ENCODE assay signal across 8 cellular contexts in genomic region chr2:102736607-102737409, GRCh38. TPM values are rescaled to one million over a fixed set of nuclear protein-coding genes. Genes with fewer than 3 reads are reported as not detected.
DNase-seq lines count a peak whose midpoint lies in the region; ATAC-seq and TF ChIP-seq lines count a peak whose summit lies in the region.

No MANE protein-coding gene starts in this region.

- DNase-seq in DND-41 (peak; percentile 82), RWPE1 (ENCODE audit: low spot score) (peak; percentile 80), foreskin melanocyte (peak; percentile 46)
- peak; percentile 95 for DNase-seq in activated effector memory CD4-positive, alpha-beta T cell treated with anti-CD3 and anti-CD28 coated beads, Interleukin-2, amount 50 U/mL, for 16 hours

- POLR2A ChIA-PET in RWPE1 (lab: Yijun Ruan, JAX; ENCODE audit: low non-redundant PET): interaction anchor here (0.5 to 0.6 kb wide), 2 partner anchors 62 to 1924 kb away, joined by 4 read pairs; no protein-coding TSS in a partner anchor

- peak overlapping the region; percentile 61 for H3K9ac ChIP-seq in DND-41 (ENCODE audit: low read depth, low read length)
- peak overlapping the region; percentile 73 for H3K9ac ChIP-seq in HUES64 (ENCODE audit: low read depth, low read length)
- H3K9ac ChIP-seq in subcutaneous abdominal adipose tissue (ENCODE audit: low read length in 5 of 5): peak overlapping the region; percentile 50 to 95 (median 87)

- WGBS in HUES64: under 1% methylated on average over 41 of the region's 41 CpGs

- H3K4me3 ChIP-seq in DND-41 (ENCODE audit: low read depth in 1 of 2, low read length in 2 of 2): peak overlapping the region; percentile 43 to 82
- H3K4me3 ChIP-seq in HUES64 (ENCODE audit: low read length): peak overlapping the region; percentile 85
- peak overlapping the region; percentile 89 for H3K4me3 ChIP-seq in neuron (ENCODE audit: low read length)
- H3K4me3 ChIP-seq in subcutaneous abdominal adipose tissue (ENCODE audit: low read depth in 1 of 5, low read length in 5 of 5): peak overlapping the region; percentile 90 to 99 (median 93)

- peaks cover 4% of the 10 kb centered on the region; the same call in 1 of the 2 replicates for H4K20me1 ChIP-seq in DND-41 (ENCODE audit: insufficient read depth, low read length)

- H3K4me2 ChIP-seq in DND-41 (ENCODE audit: insufficient read depth, low read length): peak overlapping the region; percentile 78

- H3K9me3 ChIP-seq in DND-41 (ENCODE audit: insufficient read depth, low read length, severe bottlenecking): no peaks in the 10 kb centered on the region
- H3K9me3 ChIP-seq in HUES64 (ENCODE audit: insufficient read depth, low read depth, low read length): no peaks in the 10 kb centered on the region
- H3K9me3 ChIP-seq in neuron (ENCODE audit: low read length): no peaks in the 10 kb centered on the region
- H3K9me3 ChIP-seq in subcutaneous abdominal adipose tissue (ENCODE audit: control insufficient read depth in 5 of 5, low read length in 5 of 5): no peaks in the 10 kb centered on the region

- H3K36me3 ChIP-seq in DND-41 (ENCODE audit: insufficient read depth, low read length) (peaks cover 4% of the 10 kb centered on the region), HUES64 (ENCODE audit: insufficient read depth, low read length) (peaks cover 8% of the 10 kb centered on the region), neuron (ENCODE audit: insufficient read depth, low read length) (peaks cover 1% of the 10 kb centered on the region), subcutaneous abdominal adipose tissue (ENCODE audit: control insufficient read depth in 5 of 5, insufficient read depth in 5 of 5, low read length in 5 of 5) (peaks cover under 1 to 2% (median 2%) of the 10 kb centered on the region in 5 donors)

- H2AFZ ChIP-seq in DND-41 (ENCODE audit: low read depth, low read length) (peak overlapping the region; percentile 85), neuron (ENCODE audit: low read depth, low read length) (peak overlapping the region; percentile 95)

- CTCF ChIA-PET in RWPE1 (lab: Yijun Ruan, JAX): interaction anchor here (0.6 to 0.8 kb wide), 4 partner anchors 12 to 121 kb away, joined by 3 to 6 read pairs (median 4); no protein-coding TSS in a partner anchor

- H3K27me3 ChIP-seq in DND-41 (ENCODE audit: insufficient read depth, low read length, poor library complexity): no peaks in the 10 kb centered on the region
- H3K27me3 ChIP-seq in HUES64 (ENCODE audit: insufficient read depth, low read length): no peaks in the 10 kb centered on the region
- H3K27me3 ChIP-seq in neuron (ENCODE audit: insufficient read depth, low read length): no peaks in the 10 kb centered on the region
- H3K27me3 ChIP-seq in subcutaneous abdominal adipose tissue (ENCODE audit: control insufficient read depth in 5 of 5, insufficient read depth in 4 of 5, low read length in 5 of 5): no peaks in the 10 kb centered on the region

- peak; percentile 39 for TF ChIP-seq CTCF in DND-41 (IDR thresholded peaks at IDR 0.05; ENCODE audit: borderline replicate concordance, extremely low read depth, low read length, poor library complexity, severe bottlenecking)
- TF ChIP-seq CTCF in RWPE1 (conservative IDR thresholded peaks at IDR 0.05; ENCODE audit: low read depth): no peak

- peaks cover 26% of the 10 kb centered on the region for H3K79me2 ChIP-seq in DND-41 (ENCODE audit: insufficient read depth, low read length)

- H3K27ac ChIP-seq in DND-41 (ENCODE audit: low read length) (peak overlapping the region; percentile 67), HUES64 (ENCODE audit: low read depth, low read length) (peak overlapping the region; percentile 21; the same call in 1 of the 2 replicates), RWPE1 (no peak overlapping the region), subcutaneous abdominal adipose tissue (ENCODE audit: low read depth, low read length) (peak overlapping the region; percentile 65)

- peak; percentile 88 for ATAC-seq in DND-41 (ENCODE audit: insufficient read depth, low read depth)
- ATAC-seq in GM21526 (IDR thresholded peaks at IDR 0.05; ENCODE audit: low FRiP score, unreplicated experiment): peak; percentile 93

- H3K4me1 ChIP-seq in DND-41 (ENCODE audit: insufficient read depth, low read length) (peaks cover 29% of the 10 kb centered on the region), HUES64 (ENCODE audit: insufficient read depth, low read length) (peaks cover 7% of the 10 kb centered on the region; the same call in 1 of the 2 replicates), neuron (ENCODE audit: insufficient read depth, low read length) (peaks cover 15% of the 10 kb centered on the region), subcutaneous abdominal adipose tissue (ENCODE audit: control insufficient read depth in 5 of 5, insufficient read depth in 5 of 5, low read length in 5 of 5) (peaks cover 0 to 25% (median 23%) of the 10 kb centered on the region in 5 donors)

RNA-seq across cellular contexts. Expression of gene TMEM182, which starts 25.0 kb away (rescaled TPM):
- 5.0 TPM for polyA plus RNA-seq in HUES64 (2013, experiment 1 of 2)
- 3.7 TPM for polyA plus RNA-seq in HUES64 (2013, experiment 2 of 2)
